In genomic region chr15:91954211-91954804, GRCh38 we compare ENCODE assay signal across 15 cellular contexts.
DNase-seq lines count a peak whose midpoint lies in the region; ATAC-seq and TF ChIP-seq lines count a peak whose summit lies in the region.
"Had no signal": no experiment of that assay in that cellular context is flagged by ENCODE, and none has a peak within 500 bp of the region (broad histone marks: within the 10 kb centered on the region; RNA-seq: fewer than 3 reads in every experiment).

No MANE protein-coding gene starts in this region.

- no TSS peak for BruUV-seq in MCF 10A (replicated peaks; lab: Mats Ljungman, UMichigan)

- no peak for ATAC-seq in HG02763 (IDR thresholded peaks at IDR 0.05; ENCODE audit: unreplicated experiment)
- no peak for ATAC-seq in HG02973 (IDR thresholded peaks at IDR 0.05; ENCODE audit: unreplicated experiment)
- no peak for ATAC-seq in HG02852 (IDR thresholded peaks at IDR 0.05; ENCODE audit: unreplicated experiment)

- H4K20me1 ChIP-seq in BLaER1 treated with 17β-estradiol and CSF1 and Interleukin-3, amounts not matched to agents 10 nM and 100 nM: peaks cover 0 to 13% (median 0%) of the 10 kb centered on the region in 11 experiments; a peak in 2 of 22 replicates

- DNase-seq in HT-29 (ENCODE audit: low spot score): peak; percentile 36
- DNase-seq in MCF 10A (ENCODE audit: unreplicated experiment): no peak
- no peak for DNase-seq in SHP77 (lab: John Stamatoyannopoulos, UW)
- DNase-seq: activated naive CD4-positive, alpha-beta T cell treated with anti-CD3 and anti-CD28 coated beads for 36 hours; AML-193; cerebellar nuclear complex; HFFc6; NCI-H187 treated with DMSO at 0.1 percent for 48 hours; stomach; T-helper 9 cell had no signal

- H3K36me3 ChIP-seq in BLaER1 treated with 17β-estradiol and CSF1 and Interleukin-3, amounts not matched to agents 10 nM and 100 nM: no peaks in the 10 kb centered on the region
- H3K36me3 ChIP-seq in liver (ENCODE audit: control insufficient read depth in 4 of 4, insufficient read depth in 3 of 4, low read depth in 1 of 4, low read length in 3 of 4): no peaks in the 10 kb centered on the region
- H3K36me3 ChIP-seq: stomach had no signal

- TF ChIP-seq CTCF in MCF 10A (IDR thresholded peaks at IDR 0.05; ENCODE audit: unreplicated experiment) (no peak), liver (IDR thresholded peaks at IDR 0.05; ENCODE audit: low read depth, low read length, missing input control) (peak; percentile 17)

- intact Hi-C loops in MCF 10A (cut with micrococcal nuclease): no loop called here

- no peaks in the 10 kb centered on the region for H3K27me3 Mint-ChIP-seq in MCF 10A (ENCODE audit: insufficient read depth, unreplicated experiment)

- POLR2A ChIA-PET in MCF 10A (lab: Yijun Ruan, JAX): interaction anchor here (0.6 kb wide), 1 partner anchor 87 kb away, joined by 4 read pairs; no protein-coding TSS in a partner anchor

- CTCF ChIA-PET in MCF 10A (lab: Yijun Ruan, JAX): interaction anchor here (0.6 to 1.3 kb wide), 3 partner anchors 100 to 656 kb away, joined by 3 to 6 read pairs (median 3); partner anchors contain the start of gene SLCO3A1

- H3K4me3 ChIP-seq in BLaER1 treated with 17β-estradiol and CSF1 and Interleukin-3, amounts not matched to agents 10 nM and 100 nM: no peak overlapping the region
- H3K4me3 ChIP-seq in liver (ENCODE audit: low read depth in 1 of 3, low read length in 3 of 3): no peak overlapping the region
- H3K4me3 ChIP-seq: stomach had no signal

- H3K27me3 ChIP-seq in BLaER1 treated with 17β-estradiol and CSF1 and Interleukin-3, amounts not matched to agents 10 nM and 100 nM: no peaks in the 10 kb centered on the region
- no peaks in the 10 kb centered on the region for H3K27me3 ChIP-seq in liver (ENCODE audit: control insufficient read depth in 4 of 4, insufficient read depth in 4 of 4, low read length in 3 of 4)
- H3K27me3 ChIP-seq: stomach had no signal

- peaks cover 24 to 74% (median 49%) of the 10 kb centered on the region in 10 experiments for H3K4me1 ChIP-seq in BLaER1 treated with 17β-estradiol and CSF1 and Interleukin-3, amounts not matched to agents 10 nM and 100 nM
- H3K4me1 ChIP-seq in liver (ENCODE audit: control insufficient read depth in 4 of 4, insufficient read depth in 4 of 4, low read length in 3 of 4): no peaks in the 10 kb centered on the region

- no peaks in the 10 kb centered on the region for H3K9me3 Mint-ChIP-seq in MCF 10A (ENCODE audit: unreplicated experiment)
- H3K9me3 Mint-ChIP-seq: activated naive CD4-positive, alpha-beta T cell treated with anti-CD3 and anti-CD28 coated beads for 36 hours; HFFc6 had no signal

- H3K27ac Mint-ChIP-seq in MCF 10A (ENCODE audit: low read depth, unreplicated experiment): peak overlapping the region; percentile 94
- H3K27ac Mint-ChIP-seq: activated naive CD4-positive, alpha-beta T cell treated with anti-CD3 and anti-CD28 coated beads for 36 hours; HFFc6 had no signal

- 76% methylated on average over 12 of the region's 12 CpGs for WGBS in liver

- peak overlapping the region in 3 of 11 experiments; percentile 33 to 47 (median 37); a peak in 5 of 22 replicates for H3K27ac ChIP-seq in BLaER1 treated with 17β-estradiol and CSF1 and Interleukin-3, amounts not matched to agents 10 nM and 100 nM
- no peak overlapping the region for H3K27ac ChIP-seq in liver (ENCODE audit: low read depth in 1 of 2, low read length in 2 of 2)
- H3K27ac ChIP-seq: stomach had no signal

- no peaks in the 10 kb centered on the region for H3K36me3 Mint-ChIP-seq in MCF 10A (ENCODE audit: insufficient read depth, unreplicated experiment)

- peak overlapping the region; percentile 12 to 82 (median 50); a peak in 21 of 22 replicates for H3K4me2 ChIP-seq in BLaER1 treated with 17β-estradiol and CSF1 and Interleukin-3, amounts not matched to agents 10 nM and 100 nM

- peaks cover 64% of the 10 kb centered on the region for H3K4me1 Mint-ChIP-seq in MCF 10A (ENCODE audit: insufficient read depth, unreplicated experiment)

- TF ChIP-seq RAD21 in liver (IDR thresholded peaks at IDR 0.05): no peak

- no peak overlapping the region for H3K9ac ChIP-seq in BLaER1 treated with 17β-estradiol and CSF1 and Interleukin-3, amounts not matched to agents 10 nM and 100 nM
- H3K9ac ChIP-seq in liver (ENCODE audit: low read depth in 1 of 2, low read length in 2 of 2): no peak overlapping the region

- H3K4me3 Mint-ChIP-seq in MCF 10A (ENCODE audit: unreplicated experiment): no peak overlapping the region
- H3K4me3 Mint-ChIP-seq: activated naive CD4-positive, alpha-beta T cell treated with anti-CD3 and anti-CD28 coated beads for 36 hours; HFFc6 had no signal

- no peaks in the 10 kb centered on the region for H3K9me3 ChIP-seq in BLaER1 treated with 17β-estradiol and CSF1 and Interleukin-3, amounts not matched to agents 10 nM and 100 nM (replicated peaks in 1 of 11)
- H3K9me3 ChIP-seq in liver (ENCODE audit: control insufficient read depth in 4 of 4, low read length in 3 of 4): no peaks in the 10 kb centered on the region
- H3K9me3 ChIP-seq: stomach had no signal

TF ChIP-seq in liver, 16 proteins besides CTCF, POLR2A, EP300 and RAD21:
- TF ChIP-seq SP1 (IDR thresholded peaks at IDR 0.05) (no peak), TAF1 (conservative IDR thresholded peaks at IDR 0.05) (no peak), GABPA (IDR thresholded peaks at IDR 0.05 in 1 of 2, conservative IDR thresholded peaks at IDR 0.05 in 1 of 2) (no peak), RXRA (IDR thresholded peaks at IDR 0.05) (no peak), REST (IDR thresholded peaks at IDR 0.05) (no peak), JUND (IDR thresholded peaks at IDR 0.05) (no peak), MAX (IDR thresholded peaks at IDR 0.05) (no peak), NR2F2 (IDR thresholded peaks at IDR 0.05) (no peak), HNF4G (IDR thresholded peaks at IDR 0.05) (no peak), ZBTB33 (IDR thresholded peaks at IDR 0.05) (no peak), FOXA1 (IDR thresholded peaks at IDR 0.05) (no peak), FOXA2 (IDR thresholded peaks at IDR 0.05) (no peak), ATF3 (IDR thresholded peaks at IDR 0.05) (no peak), YY1 (IDR thresholded peaks at IDR 0.05) (no peak)
